ENCODE assay signal across 26 cellular contexts in the genomic region with DNA sequence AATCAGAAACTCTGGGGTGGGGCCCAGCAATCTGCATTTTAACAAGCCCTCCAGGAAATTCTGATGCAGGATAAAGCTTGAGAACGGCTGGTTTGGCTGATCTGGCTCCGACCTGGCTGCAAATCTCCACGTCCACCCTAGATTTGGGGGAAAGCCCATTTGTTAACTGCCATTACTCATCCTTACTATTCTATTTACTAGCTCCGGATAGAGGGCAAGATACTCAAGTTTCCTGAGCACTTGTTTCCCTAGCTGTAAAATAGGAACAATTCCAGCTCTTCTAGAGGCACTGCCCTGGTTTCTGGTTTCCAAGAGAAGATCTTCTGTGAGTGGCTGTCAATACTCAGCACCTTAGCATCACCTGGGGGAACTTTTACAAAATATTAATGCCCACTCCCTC. TPM values are rescaled to one million over a fixed set of nuclear protein-coding genes. Genes with fewer than 3 reads are reported as not detected.
A peak's percentile ranks its signal among the peaks of the same experiment; 100 is the strongest.
DNase-seq lines count a peak whose midpoint lies in the region; ATAC-seq and TF ChIP-seq lines count a peak whose summit lies in the region.
"Had no signal": no experiment of that assay in that cellular context is flagged by ENCODE, and none has a peak within 500 bp of the region (broad histone marks: within the 10 kb centered on the region; RNA-seq: fewer than 3 reads in every experiment).

No MANE protein-coding gene starts in this region.

- H3K27me3 ChIP-seq in IMR-90 (ENCODE audit: control insufficient read depth, insufficient read depth, low read length) (no peaks in the 10 kb centered on the region), esophagus muscularis mucosa (no peaks in the 10 kb centered on the region), osteoblast (ENCODE audit: insufficient read depth, low read length) (no peaks in the 10 kb centered on the region), transverse colon (no peaks in the 10 kb centered on the region)
- H3K27me3 ChIP-seq: heart right ventricle, thyroid gland had no signal

- no peak overlapping the region for H2AK5ac ChIP-seq in IMR-90 (ENCODE audit: low read depth, low read length)

- H3K79me2 ChIP-seq in osteoblast (ENCODE audit: insufficient read depth, low read length), result peaks cover 3% of the 10 kb centered on the region

- intact Hi-C loops in IMR-90 (cut with micrococcal nuclease), result no loop called here
- intact Hi-C loops in esophagus muscularis mucosa (cut with DNase I), result no loop called here
- intact Hi-C loops in transverse colon (cut with DNase I; ENCODE audit: low total_unique reads), result no loop called here
- intact Hi-C loops in left ventricle myocardium superior (cut with micrococcal nuclease), result no loop called here

- no peak overlapping the region for H2BK15ac ChIP-seq in IMR-90 (ENCODE audit: low read depth, low read length)

- H3K4me3 ChIP-seq in IMR-90 (ENCODE audit: insufficient read depth, low read depth, low read length) (no peak overlapping the region), esophagus muscularis mucosa (no peak overlapping the region), osteoblast (ENCODE audit: insufficient read depth, low read length) (no peak overlapping the region), transverse colon (no peak overlapping the region)
- H3K4me3 ChIP-seq: heart right ventricle, lung, thyroid gland had no signal

- no peak overlapping the region for H3K56ac ChIP-seq in IMR-90 (ENCODE audit: extremely low read depth, insufficient read depth, low read length)

- H3K27ac ChIP-seq in IMR-90 (ENCODE audit: insufficient read depth, low read length) (no peak overlapping the region), esophagus muscularis mucosa (replicated peaks in 1 of 4) (peak overlapping the region; percentile 75 to 87 (median 78)), osteoblast (ENCODE audit: low read depth, low read length) (peak overlapping the region; percentile 16), transverse colon (peak overlapping the region in 3 of 4 donors; percentile 4 to 41 (median 14))
- H3K27ac ChIP-seq: thyroid gland had no signal

- no peak overlapping the region for H2AK9ac ChIP-seq in IMR-90 (replicated peaks; ENCODE audit: low read depth, low read length, poor library complexity)

- in situ Hi-C loops in IMR-90 (cut with MboI; ENCODE audit: low sequenced_read_pairs) (no loop called here), transverse colon (cut with MboI; ENCODE audit: low pct_ligation_motif_present in 1 of 4, low pct_unique_long_range_greater_than_20kb in 1 of 4, low sequenced_read_pairs in 3 of 4) (no loop called here)

- no peak overlapping the region for H4K5ac ChIP-seq in IMR-90 (ENCODE audit: low read depth, low read length)

- 60% methylated on average over 2 of the region's 4 CpGs; no CpG with 5 or more reads in 1 of the 2 experiments for WGBS in IMR-90 (ENCODE audit: extremely low coverage in 2 of 2, insufficient read length in 1 of 2), 2 experiments
- 30% methylated on average over 4 of the region's 4 CpGs for WGBS in esophagus muscularis mucosa
- WGBS in transverse colon (ENCODE audit: low coverage in 1 of 2), 2 donors, result 40 to 69% methylated on average over 2 to 4 of the region's 4 CpGs

- CTCF ChIA-PET in IMR-90 (lab: Yijun Ruan, JAX), result no interaction called here

- H3K9me3 Mint-ChIP-seq in stimulated activated effector memory CD8-positive, alpha-beta T cell treated with anti-CD3 and anti-CD28 coated beads, Interleukin-12 subunit alpha, Interleukin-12 subunit beta, amount 100 ng/mL, for 72 hours, result no peaks in the 10 kb centered on the region
- H3K9me3 Mint-ChIP-seq: activated T-cell treated with anti-CD3 and anti-CD28 coated beads, Interleukin-2, amount 50 U/mL, for 72 hours; natural killer cell had no signal

- peak overlapping the region; percentile 49 for H2BK5ac ChIP-seq in IMR-90 (ENCODE audit: low read depth, low read length, poor library complexity, severe bottlenecking)

- H3K18ac ChIP-seq in IMR-90 (ENCODE audit: low read depth, low read length), result no peak overlapping the region

- no peak overlapping the region for H3K23ac ChIP-seq in IMR-90 (ENCODE audit: low read depth, low read length)

- ATAC-seq in IMR-90 (ENCODE audit: low read depth) (no peak), left ventricle myocardium superior (no peak), HG02623 (IDR thresholded peaks at IDR 0.05; ENCODE audit: unreplicated experiment) (no peak)
- no peak for ATAC-seq in stimulated activated effector memory CD8-positive, alpha-beta T cell treated with anti-CD3 and anti-CD28 coated beads, Interleukin-12 subunit alpha, Interleukin-12 subunit beta, amount 100 ng/mL, for 72 hours
- ATAC-seq: activated T-cell treated with anti-CD3 and anti-CD28 coated beads, Interleukin-2, amount 50 U/mL, for 72 hours; natural killer cell had no signal

- peak; percentile 14 for DNase-seq in IMR-90
- no peak for DNase-seq in esophagus muscularis mucosa (ENCODE audit: extremely low spot score)
- DNase-seq in osteoblast (ENCODE audit: insufficient read length, low spot score, missing footprints), result peak; percentile 88
- DNase-seq in transverse colon, result no peak
- DNase-seq in left ventricle myocardium superior, result no peak
- DNase-seq in stimulated activated effector memory CD8-positive, alpha-beta T cell treated with anti-CD3 and anti-CD28 coated beads, Interleukin-12 subunit alpha, Interleukin-12 subunit beta, amount 100 ng/mL, for 72 hours (ENCODE audit: low spot score in 2 of 2), result no peak
- DNase-seq: activated CD4-positive, alpha-beta T cell treated with anti-CD3 and anti-CD28 coated beads, Interleukin-2, amount 50 U/mL, for 48 hours; activated CD4-positive, CD25-positive, alpha-beta regulatory T cell treated with anti-CD3 and anti-CD28 coated beads, Interleukin-2, amount 50 U/mL, for 72 hours; activated T-cell treated with anti-CD3 and anti-CD28 coated beads, Interleukin-2, amount 50 U/mL, for 72 hours; DMS79 treated with DMSO at 0.1 percent for 48 hours; GF-D8; heart right ventricle; kidney glomerular epithelial cell; natural killer cell; NCI-H146; NCI-H446; NCI-H774; occipital lobe; SHP77 treated with DMSO at 0.1 percent for 48 hours; stimulated activated naive CD4-positive, alpha-beta T cell; thyroid gland had no signal

- no peak for TF ChIP-seq EP300 in esophagus muscularis mucosa (IDR thresholded peaks at IDR 0.05)
- no peak for TF ChIP-seq EP300 in transverse colon (IDR thresholded peaks at IDR 0.05; ENCODE audit: low read depth)

- dilution Hi-C loops in IMR-90 (cut with HindIII; ENCODE audit: low sequenced_read_pairs, unreplicated experiment), result no loop called here

- no peak for TF ChIP-seq POLR2A in IMR-90 (IDR thresholded peaks at IDR 0.05; ENCODE audit: low read depth, low read length)
- TF ChIP-seq POLR2A in esophagus muscularis mucosa (IDR thresholded peaks at IDR 0.05; ENCODE audit: low read depth), result no peak
- TF ChIP-seq POLR2A in transverse colon (IDR thresholded peaks at IDR 0.05), result no peak

- H2BK120ac ChIP-seq in IMR-90 (ENCODE audit: low read depth, low read length), result no peak overlapping the region

- POLR2A ChIA-PET in IMR-90 (lab: Charles Lee; ENCODE audit: unreplicated experiment), result no interaction called here

- no peak overlapping the region for H2BK20ac ChIP-seq in IMR-90 (ENCODE audit: low read depth, low read length)

- H3K9ac ChIP-seq in IMR-90 (ENCODE audit: low read depth, low read length), result no peak overlapping the region

- peaks cover 12% of the 10 kb centered on the region; the same call in 1 of the 2 replicates for H3K9me1 ChIP-seq in IMR-90 (ENCODE audit: insufficient read depth, low read length)

- H3K36me3 ChIP-seq in IMR-90 (ENCODE audit: control insufficient read depth, insufficient read depth, low read length) (no peaks in the 10 kb centered on the region), esophagus muscularis mucosa (no peaks in the 10 kb centered on the region), osteoblast (ENCODE audit: insufficient read depth, low read length) (no peaks in the 10 kb centered on the region), transverse colon (no peaks in the 10 kb centered on the region)
- H3K36me3 ChIP-seq: heart right ventricle, thyroid gland had no signal

- no peak overlapping the region for H4K91ac ChIP-seq in IMR-90 (ENCODE audit: insufficient read depth, low read depth, low read length)

- H4K20me1 ChIP-seq in IMR-90 (ENCODE audit: insufficient read depth, low read length) (no peaks in the 10 kb centered on the region; the same call in 1 of the 2 replicates), osteoblast (ENCODE audit: insufficient read depth, low read length) (peaks cover 8% of the 10 kb centered on the region)

- no peaks in the 10 kb centered on the region for H3K4me1 Mint-ChIP-seq in stimulated activated effector memory CD8-positive, alpha-beta T cell treated with anti-CD3 and anti-CD28 coated beads, Interleukin-12 subunit alpha, Interleukin-12 subunit beta, amount 100 ng/mL, for 72 hours
- H3K4me1 Mint-ChIP-seq: CD14-positive monocyte, IgD-negative memory B cell, natural killer cell had no signal

- no peak overlapping the region for H3K4ac ChIP-seq in IMR-90 (ENCODE audit: low read depth, low read length)

- BruUV-seq in IMR-90 (replicated peaks; lab: Mats Ljungman, UMichigan), result no TSS peak

- no peak for TF ChIP-seq RAD21 in IMR-90 (IDR thresholded peaks at IDR 0.05; ENCODE audit: low read length)

- H3K4me2 ChIP-seq in IMR-90 (ENCODE audit: low read depth, low read length), result no peak overlapping the region; the same call in 1 of the 2 replicates
- H3K4me2 ChIP-seq in osteoblast (ENCODE audit: insufficient read depth, low read length), result peak overlapping the region; percentile 41

- H3K79me1 ChIP-seq in IMR-90 (ENCODE audit: low read depth in 1 of 2, low read length in 2 of 2), result peaks cover 0 to 6% of the 10 kb centered on the region in 2 experiments; a peak in 1 of 4 replicates

- H3K9me3 ChIP-seq in IMR-90 (ENCODE audit: control insufficient read depth, insufficient read depth, low read length) (no peaks in the 10 kb centered on the region), esophagus muscularis mucosa (no peaks in the 10 kb centered on the region), osteoblast (ENCODE audit: low read depth, low read length) (no peaks in the 10 kb centered on the region), transverse colon (no peaks in the 10 kb centered on the region)
- H3K9me3 ChIP-seq: heart right ventricle, thyroid gland had no signal

- H3K36me3 Mint-ChIP-seq in stimulated activated effector memory CD8-positive, alpha-beta T cell treated with anti-CD3 and anti-CD28 coated beads, Interleukin-12 subunit alpha, Interleukin-12 subunit beta, amount 100 ng/mL, for 72 hours, result no peaks in the 10 kb centered on the region
- H3K36me3 Mint-ChIP-seq: CD14-positive monocyte, IgD-negative memory B cell, natural killer cell had no signal

- H2AFZ ChIP-seq in IMR-90 (replicated peaks; ENCODE audit: low read length, poor library complexity) (no peak overlapping the region), osteoblast (ENCODE audit: low read length) (no peak overlapping the region)

- H3K4me1 ChIP-seq in IMR-90 (ENCODE audit: control insufficient read depth, insufficient read depth, low read length) (peaks cover 22% of the 10 kb centered on the region), esophagus muscularis mucosa (peaks cover 42 to 100% (median 96%) of the 10 kb centered on the region in 4 donors), osteoblast (ENCODE audit: insufficient read depth, low read length) (peaks cover 25% of the 10 kb centered on the region), transverse colon (peaks cover 0 to 26% (median 5%) of the 10 kb centered on the region in 4 donors)

- no peak overlapping the region for H3K27ac Mint-ChIP-seq in stimulated activated effector memory CD8-positive, alpha-beta T cell treated with anti-CD3 and anti-CD28 coated beads, Interleukin-12 subunit alpha, Interleukin-12 subunit beta, amount 100 ng/mL, for 72 hours
- H3K27ac Mint-ChIP-seq: activated T-cell treated with anti-CD3 and anti-CD28 coated beads, Interleukin-2, amount 50 U/mL, for 72 hours; CD14-positive monocyte; natural killer cell had no signal

- no peak overlapping the region for H4K8ac ChIP-seq in IMR-90 (ENCODE audit: low read depth in 2 of 2, low read length in 2 of 2)

- H3K4me3 Mint-ChIP-seq in stimulated activated effector memory CD8-positive, alpha-beta T cell treated with anti-CD3 and anti-CD28 coated beads, Interleukin-12 subunit alpha, Interleukin-12 subunit beta, amount 100 ng/mL, for 72 hours, result no peak overlapping the region
- H3K4me3 Mint-ChIP-seq: activated T-cell treated with anti-CD3 and anti-CD28 coated beads, Interleukin-2, amount 50 U/mL, for 72 hours; CD14-positive monocyte; IgD-negative memory B cell; natural killer cell had no signal

- H3K14ac ChIP-seq in IMR-90 (replicated peaks; ENCODE audit: low read depth, low read length), result no peak overlapping the region

- TF ChIP-seq CTCF in IMR-90 (conservative IDR thresholded peaks at IDR 0.05; ENCODE audit: low read depth, low read length) (no peak), esophagus muscularis mucosa (IDR thresholded peaks at IDR 0.05) (no peak), osteoblast (IDR thresholded peaks at IDR 0.05; ENCODE audit: extremely low read depth, low read depth, low read length) (no peak), transverse colon (IDR thresholded peaks at IDR 0.05) (no peak)

RNA-seq across cellular contexts. Expression of a gene that starts 44.4 kb away (rescaled TPM):
- total RNA-seq in IMR-90 (2012; rRNA removed) (12.9 and 13.1 TPM in 2 replicates), esophagus muscularis mucosa (100 to 1,000 TPM; 221 to 446 (median 392) TPM), osteoblast (29.0 and 46.9 TPM in 2 replicates), transverse colon (10 to 100 TPM; 15.7 to 31.6 (median 20.7) TPM), left ventricle myocardium superior (16.1 TPM)
- polyA plus RNA-seq in IMR-90 (2012; rRNA removed), result 11.2 and 11.9 TPM in 2 replicates
- 5.0 and 7.6 TPM in 2 replicates for polyA plus RNA-seq in IMR-90 (2012; cell fraction: cytosol; rRNA removed)
- 17.2 and 27.8 TPM in 2 replicates for polyA plus RNA-seq in IMR-90 (2012; cell fraction: nucleus; rRNA removed; ENCODE audit: low replicate concordance)
- total RNA-seq: activated T-cell treated with anti-CD3 and anti-CD28 coated beads, Interleukin-2, amount 50 U/mL, for 72 hours; natural killer cell; T-helper 2 cell treated with Interferon-gamma antibody and Interleukin-4, amounts not matched to agents 100 ng/mL and 5 ng/mL, for 36 hours had no signal
- polyA plus RNA-seq: CD14-positive monocyte, IgD-negative memory B cell had no signal

Comparison
In these comparisons a context has a peak if more than half of its experiments do, and no peak if none do; other contexts are left out.
1. DNase-seq: peak in IMR-90 (single experiment) and osteoblast (single experiment); none in esophagus muscularis mucosa (single experiment), transverse colon (single experiment), left ventricle myocardium superior (single experiment) and stimulated activated effector memory CD8-positive, alpha-beta T cell treated with anti-CD3 and anti-CD28 coated beads, Interleukin-12 subunit alpha, Interleukin-12 subunit beta, amount 100 ng/mL, for 72 hours (0 of 2).